ENCODE assay signal across 10 cellular contexts in the genomic region with DNA sequence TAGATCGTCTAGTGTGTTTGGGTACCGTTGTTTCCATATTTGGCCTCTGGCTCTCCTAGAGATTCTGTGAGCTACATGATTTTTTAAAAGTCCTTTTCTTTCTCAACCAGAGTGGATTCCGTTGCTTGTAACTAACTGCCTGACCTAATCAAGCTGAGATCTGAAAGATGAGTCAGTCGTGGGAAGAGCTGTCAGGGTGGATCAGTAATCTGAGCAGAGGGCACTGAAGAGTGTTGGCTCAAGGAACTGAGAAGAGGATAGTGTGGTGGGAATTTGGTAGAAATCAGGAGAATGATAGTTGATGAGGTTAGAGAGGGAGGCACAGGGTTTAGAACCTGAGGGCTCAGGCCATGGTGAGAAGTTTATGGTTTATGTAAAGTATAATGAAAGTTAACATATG. TPM values are rescaled to one million over a fixed set of nuclear protein-coding genes. Genes with fewer than 3 reads are reported as not detected.
DNase-seq lines count a peak whose midpoint lies in the region; ATAC-seq and TF ChIP-seq lines count a peak whose summit lies in the region.
"Had no signal": no experiment of that assay in that cellular context is flagged by ENCODE, and none has a peak within 500 bp of the region (broad histone marks: within the 10 kb centered on the region; RNA-seq: fewer than 3 reads in every experiment).

No MANE protein-coding gene starts in this region.

- no peaks in the 10 kb centered on the region for H3K9me3 Mint-ChIP-seq in activated T-cell treated with anti-CD3 and anti-CD28 coated beads, Interleukin-2, amount 50 U/mL, for 72 hours

- TF ChIP-seq POLR2A in testis (IDR thresholded peaks at IDR 0.05), result no peak

- peak; percentile 18 for DNase-seq in stimulated activated CD4-positive, alpha-beta T cell treated with anti-CD3 and anti-CD28 coated beads, Interleukin-4, amount 100 ng/mL, for 24 hours
- no peak for DNase-seq in stimulated activated CD4-positive, alpha-beta T cell treated with anti-CD3 and anti-CD28 coated beads, Interleukin-1b, Interleukin-23, amount 100 ng/mL, for 48 hours
- peak in 1 of 2 donors; percentile 18 for DNase-seq in activated T-cell treated with anti-CD3 and anti-CD28 coated beads, Interleukin-2, amount 50 U/mL, for 72 hours
- DNase-seq in kidney epithelial cell (ENCODE audit: low read depth) (peak; percentile 55), ecto neural progenitor cell (ENCODE audit: low spot score) (no peak), testis (no peak)
- DNase-seq: COR-L47, NCI-H1436 had no signal

- peak; percentile 47 to 61 for ATAC-seq in activated T-cell treated with anti-CD3 and anti-CD28 coated beads, Interleukin-2, amount 50 U/mL, for 72 hours (replicated peaks in 1 of 2)
- ATAC-seq in GM21526 (IDR thresholded peaks at IDR 0.05; ENCODE audit: low FRiP score, unreplicated experiment), result no peak
- ATAC-seq in GM21529 (IDR thresholded peaks at IDR 0.05; ENCODE audit: unreplicated experiment), result no peak

- peaks cover 9% of the 10 kb centered on the region for H3K4me1 ChIP-seq in testis

- WGBS in testis, 2 donors, result 82% methylated on average over 4 of the region's 4 CpGs

- intact Hi-C loops in testis (cut with DNase I; ENCODE audit: low total_unique reads), result no loop called here

- peaks cover 61% of the 10 kb centered on the region for H3K4me1 Mint-ChIP-seq in activated T-cell treated with anti-CD3 and anti-CD28 coated beads, Interleukin-2, amount 50 U/mL, for 72 hours (ENCODE audit: low read depth)

- H3K4me3 ChIP-seq in kidney epithelial cell (ENCODE audit: low read depth, low read length) (no peak overlapping the region), testis (no peak overlapping the region)

- no peaks in the 10 kb centered on the region for H3K27me3 Mint-ChIP-seq in activated T-cell treated with anti-CD3 and anti-CD28 coated beads, Interleukin-2, amount 50 U/mL, for 72 hours (ENCODE audit: low read depth)

- TF ChIP-seq CTCF in kidney epithelial cell (IDR thresholded peaks at IDR 0.05; ENCODE audit: insufficient read depth, low read length, poor library complexity, severe bottlenecking), result no peak
- no peak for TF ChIP-seq CTCF in testis (IDR thresholded peaks at IDR 0.05)

- peak overlapping the region; percentile 0 to 3 for H3K4me3 Mint-ChIP-seq in activated T-cell treated with anti-CD3 and anti-CD28 coated beads, Interleukin-2, amount 50 U/mL, for 72 hours

- H3K9me3 ChIP-seq in testis, result no peaks in the 10 kb centered on the region

- H3K27me3 ChIP-seq in kidney epithelial cell (ENCODE audit: control insufficient read depth, insufficient read depth, low read length) (no peaks in the 10 kb centered on the region), testis (no peaks in the 10 kb centered on the region)

- peak overlapping the region; percentile 0 for H3K27ac Mint-ChIP-seq in activated T-cell treated with anti-CD3 and anti-CD28 coated beads, Interleukin-2, amount 50 U/mL, for 72 hours

- H3K36me3 ChIP-seq in kidney epithelial cell (ENCODE audit: control insufficient read depth, insufficient read depth, low read length) (no peaks in the 10 kb centered on the region), testis (ENCODE audit: low read depth, missing control alignments) (no peaks in the 10 kb centered on the region)

- H3K36me3 Mint-ChIP-seq in activated T-cell treated with anti-CD3 and anti-CD28 coated beads, Interleukin-2, amount 50 U/mL, for 72 hours (ENCODE audit: insufficient read depth in 2 of 2), result peaks cover 4 to 13% of the 10 kb centered on the region in 2 donors

- no peak overlapping the region for H3K27ac ChIP-seq in testis

RNA-seq across cellular contexts. Expression of a gene that starts 52.2 kb away (rescaled TPM):
- 10 to 100 TPM; 28.8 to 38.6 TPM for total RNA-seq in activated T-cell treated with anti-CD3 and anti-CD28 coated beads, Interleukin-2, amount 50 U/mL, for 72 hours
- 20.3 and 23.0 TPM in 2 replicates for total RNA-seq in kidney epithelial cell
- 10 to 100 TPM; 20.3 to 22.2 TPM for total RNA-seq in testis
- polyA plus RNA-seq in testis (ENCODE audit: insufficient read depth, low read depth, low replicate concordance), result 25.1 TPM

Comparison
In these comparisons a context has a peak if more than half of its experiments do, and no peak if none do; other contexts are left out.
1. DNase-seq: peak in stimulated activated CD4-positive, alpha-beta T cell treated with anti-CD3 and anti-CD28 coated beads, Interleukin-4, amount 100 ng/mL, for 24 hours (single experiment) and kidney epithelial cell (single experiment); none in stimulated activated CD4-positive, alpha-beta T cell treated with anti-CD3 and anti-CD28 coated beads, Interleukin-1b, Interleukin-23, amount 100 ng/mL, for 48 hours (single experiment), ecto neural progenitor cell (single experiment) and testis (single experiment).
2. ATAC-seq: peak in activated T-cell treated with anti-CD3 and anti-CD28 coated beads, Interleukin-2, amount 50 U/mL, for 72 hours (2 of 2); none in GM21526 (single experiment) and GM21529 (single experiment).